In genomic region chr15:34583399-34584320, GRCh38 we compare ENCODE assay signal across 8 cellular contexts. TPM values are rescaled to one million over a fixed set of nuclear protein-coding genes. Genes with fewer than 3 reads are reported as not detected.
DNase-seq lines count a peak whose midpoint lies in the region; ATAC-seq and TF ChIP-seq lines count a peak whose summit lies in the region.

Gene GOLGA8B (minus strand): TSS chr15:34583651. CDS start chr15:34535912, 47,739 bp downstream.

- H3K27ac ChIP-seq in dorsolateral prefrontal cortex, result peak within 1 kb of the TSS in 46 of 59 donors; percentile 16 to 90 (median 69)

- peak within 1 kb of the TSS; percentile 89 for H3K27ac Mint-ChIP-seq in activated CD4-positive, alpha-beta T cell treated with anti-CD3 and anti-CD28 coated beads, Interleukin-2, amount 10 ng/mL, durations not matched to agents 7 days and 5 days

- intact Hi-C loops in dorsolateral prefrontal cortex (cut with DNase I) (loop anchor here (10.0 kb wide), 4 partner anchors 69 to 519 kb away; partner anchors contain the start of genes LPCAT4 (in 1 of the 2), NOP10 (in 1 of the 2) and NUTM1 (in 1 of the 2)), lower leg skin (cut with DNase I; ENCODE audit: low total_unique reads) (loop anchor here (10.0 kb wide), 1 partner anchor 219 kb away; the partner anchor contains the start of gene LPCAT4)

- peak within 1 kb of the TSS; percentile 52 to 90 (median 77) for H3K4me3 ChIP-seq in dorsolateral prefrontal cortex
- peak within 1 kb of the TSS; percentile 67 for H3K4me3 ChIP-seq in lower leg skin (ENCODE audit: low read depth, poor library complexity, severe bottlenecking)

- H3K27me3 ChIP-seq in dorsolateral prefrontal cortex, result no peaks in the 10 kb centered on the region

- POLR2A ChIA-PET in activated CD4-positive, alpha-beta T cell treated with anti-CD3 and anti-CD28 coated beads, Interleukin-2, amount 10 ng/mL, durations not matched to agents 7 days and 5 days (lab: Charles Lee), result interaction anchor here (1.0 kb wide), 1 partner anchor 12 kb away, joined by 3 read pairs; no protein-coding TSS in a partner anchor

- CTCF ChIA-PET in activated CD4-positive, alpha-beta T cell treated with anti-CD3 and anti-CD28 coated beads, Interleukin-2, amount 10 ng/mL, durations not matched to agents 7 days and 5 days (lab: Charles Lee), result interaction anchor here (0.8 to 1.1 kb wide), 3 partner anchors 15 to 255 kb away, joined by 3 to 4 read pairs (median 4); no protein-coding TSS in a partner anchor

- WGBS in lower leg skin, 2 donors, result 0 to 4% methylated on average over 40 to 63 of the region's 101 CpGs

- peak; percentile 33 for DNase-seq in A172 (ENCODE audit: low spot score)
- DNase-seq in NCI-H226, result peak; percentile 36
- DNase-seq in activated CD4-positive, alpha-beta T cell treated with anti-CD3 and anti-CD28 coated beads, Interleukin-2, amount 10 ng/mL, durations not matched to agents 7 days and 5 days, result peak; percentile 86
- peak; percentile 43 to 85 (median 68) for DNase-seq in dorsolateral prefrontal cortex
- peak in 1 of 2 donors; percentile 90 for DNase-seq in lower leg skin (ENCODE audit: low spot score in 2 of 2)
- peak; percentile 57 to 75 for DNase-seq in stimulated activated CD4-positive, alpha-beta T cell treated with anti-CD3 and anti-CD28 coated beads, Interleukin-4, amount 100 ng/mL, for 48 hours (ENCODE audit: low read depth in 2 of 2)

- H3K27me3 Mint-ChIP-seq in activated CD4-positive, alpha-beta T cell treated with anti-CD3 and anti-CD28 coated beads, Interleukin-2, amount 10 ng/mL, durations not matched to agents 7 days and 5 days, result peaks cover 14% of the 10 kb centered on the region

- H3K9me3 Mint-ChIP-seq in activated CD4-positive, alpha-beta T cell treated with anti-CD3 and anti-CD28 coated beads, Interleukin-2, amount 10 ng/mL, durations not matched to agents 7 days and 5 days, result no peaks in the 10 kb centered on the region

- peak; percentile 51 for ATAC-seq in GM18520 (IDR thresholded peaks at IDR 0.05; ENCODE audit: unreplicated experiment)
- ATAC-seq in HG03060 (IDR thresholded peaks at IDR 0.05; ENCODE audit: low read depth, unreplicated experiment), result peak; percentile 33

- H3K4me1 Mint-ChIP-seq in activated CD4-positive, alpha-beta T cell treated with anti-CD3 and anti-CD28 coated beads, Interleukin-2, amount 10 ng/mL, durations not matched to agents 7 days and 5 days, result peaks cover 40% of the 10 kb centered on the region

- H3K36me3 Mint-ChIP-seq in activated CD4-positive, alpha-beta T cell treated with anti-CD3 and anti-CD28 coated beads, Interleukin-2, amount 10 ng/mL, durations not matched to agents 7 days and 5 days (ENCODE audit: low read depth), result peaks cover 5% of the 10 kb centered on the region

- peak within 1 kb of the TSS; percentile 90 for H3K4me3 Mint-ChIP-seq in activated CD4-positive, alpha-beta T cell treated with anti-CD3 and anti-CD28 coated beads, Interleukin-2, amount 10 ng/mL, durations not matched to agents 7 days and 5 days

- peak in 2 of 56 donors; percentile 9 to 28 for TF ChIP-seq CTCF in dorsolateral prefrontal cortex (IDR thresholded peaks at IDR 0.05 in 54 of 56, conservative IDR thresholded peaks at IDR 0.05 in 2 of 56; ENCODE audit: low read depth in 1 of 56, partially characterized antibody in 56 of 56)
- TF ChIP-seq CTCF in lower leg skin (IDR thresholded peaks at IDR 0.05), result no peak

- TF ChIP-seq POLR2A in lower leg skin (IDR thresholded peaks at IDR 0.05), result no peak

RNA-seq across cellular contexts. Expression of gene GOLGA8B, which starts in this region (rescaled TPM):
- 13.6 and 18.7 TPM in 2 replicates for total RNA-seq in A172 (2014; rRNA removed; shearing (Covaris generic))
- total RNA-seq in activated CD4-positive, alpha-beta T cell treated with anti-CD3 and anti-CD28 coated beads, Interleukin-2, amount 10 ng/mL, durations not matched to agents 7 days and 5 days, result 100 to 1,000 TPM; 111 to 130 TPM
- total RNA-seq in dorsolateral prefrontal cortex (100 to 1,000 TPM in 93 of 120 experiments, 10 to 100 TPM in 27; 37.5 to 341 (median 139) TPM), lower leg skin (100 to 1,000 TPM in 1 of 4 donors, 10 to 100 TPM in 3; 39.4 to 145 (median 49.5) TPM)
